ENCODE assay signal across 8 cellular contexts in genomic region chr17:36600936-36601302, GRCh38. TPM values are rescaled to one million over a fixed set of nuclear protein-coding genes. Genes with fewer than 3 reads are reported as not detected.
A peak's percentile ranks its signal among the peaks of the same experiment; 100 is the strongest.
DNase-seq lines count a peak whose midpoint lies in the region; ATAC-seq and TF ChIP-seq lines count a peak whose summit lies in the region.

No MANE protein-coding gene starts in this region.

- H3K27ac ChIP-seq in A673 (ENCODE audit: low read depth, low read length, poor library complexity, severe bottlenecking) (peak overlapping the region; percentile 57), VCaP (peak overlapping the region; percentile 88), rectal smooth muscle tissue (ENCODE audit: low read depth, low read length) (peak overlapping the region; percentile 78)

- H3K4me3 ChIP-seq in A673 (ENCODE audit: low read depth, low read length, poor library complexity, severe bottlenecking) (peak overlapping the region; percentile 73), foreskin fibroblast (ENCODE audit: low read depth in 1 of 2, low read length in 2 of 2) (peak overlapping the region; percentile 81 to 97), rectal smooth muscle tissue (ENCODE audit: low read length) (peak overlapping the region; percentile 96)

- H3K9ac ChIP-seq in rectal smooth muscle tissue (ENCODE audit: low read length): peak overlapping the region; percentile 28

- POLR2A ChIA-PET in A673 (lab: Charles Lee; ENCODE audit: low non-redundant PET): no interaction called here

- DNase-seq in A673 (ENCODE audit: low spot score): no peak
- no peak for DNase-seq in foreskin fibroblast
- DNase-seq in NCI-H1105 (lab: John Stamatoyannopoulos, UW): no peak
- DNase-seq in NCI-H1436 (lab: John Stamatoyannopoulos, UW): no peak
- no peak for DNase-seq in DMS53 treated with DMSO at 0.1 percent for 48 hours (lab: John Stamatoyannopoulos, UW; ENCODE audit: unreplicated experiment)

- H3K4me1 ChIP-seq in A673 (ENCODE audit: insufficient read depth, low read length, poor library complexity, severe bottlenecking): no peaks in the 10 kb centered on the region
- H3K4me1 ChIP-seq in rectal smooth muscle tissue (ENCODE audit: control insufficient read depth, insufficient read depth, low read length): peaks cover 5% of the 10 kb centered on the region

- H3K27me3 ChIP-seq in A673 (replicated peaks; ENCODE audit: insufficient read depth, low read depth, low read length, poor library complexity) (no peaks in the 10 kb centered on the region), rectal smooth muscle tissue (ENCODE audit: control insufficient read depth, insufficient read depth, low read length) (no peaks in the 10 kb centered on the region)

- H3K36me3 ChIP-seq in A673 (ENCODE audit: insufficient read depth, low read length, poor library complexity, severe bottlenecking): no peaks in the 10 kb centered on the region
- no peaks in the 10 kb centered on the region for H3K36me3 ChIP-seq in rectal smooth muscle tissue (ENCODE audit: control insufficient read depth, insufficient read depth, low read length)

- no peak for TF ChIP-seq CTCF in A673 (conservative IDR thresholded peaks at IDR 0.05; ENCODE audit: low read depth, low read length)
- TF ChIP-seq CTCF in VCaP (conservative IDR thresholded peaks at IDR 0.05): no peak
- TF ChIP-seq CTCF in foreskin fibroblast (IDR thresholded peaks at IDR 0.05; ENCODE audit: low read depth, low read length): no peak

- CTCF ChIA-PET in A673 (lab: Charles Lee): no interaction called here

- BruUV-seq in A673 (replicated peaks; lab: Mats Ljungman, UMichigan): no TSS peak

- intact Hi-C loops in A673 (cut with micrococcal nuclease; ENCODE audit: unreplicated experiment): no loop called here

- H3K9me3 ChIP-seq in A673 (ENCODE audit: low read depth, low read length, poor library complexity, severe bottlenecking): no peaks in the 10 kb centered on the region

- peak; percentile 15 for ATAC-seq in GM21717 (IDR thresholded peaks at IDR 0.05; ENCODE audit: unreplicated experiment)

RNA-seq across cellular contexts. Expression of gene MRM1, which starts 0.5 kb away (rescaled TPM):
- 5.7 and 6.5 TPM in 2 replicates for total RNA-seq in A673 (2021)

RNA-seq across cellular contexts. Expression of gene DHRS11, which starts 9.2 kb away (rescaled TPM):
- total RNA-seq in A673 (2021): 5.3 and 8.1 TPM in 2 replicates

RNA-seq across cellular contexts. Expression of gene GGNBP2, which starts 56.2 kb away (rescaled TPM):
- 45.9 and 50.4 TPM in 2 replicates for total RNA-seq in A673 (2021)
